35 cellular contexts compared by ENCODE assay signal in the genomic region with DNA sequence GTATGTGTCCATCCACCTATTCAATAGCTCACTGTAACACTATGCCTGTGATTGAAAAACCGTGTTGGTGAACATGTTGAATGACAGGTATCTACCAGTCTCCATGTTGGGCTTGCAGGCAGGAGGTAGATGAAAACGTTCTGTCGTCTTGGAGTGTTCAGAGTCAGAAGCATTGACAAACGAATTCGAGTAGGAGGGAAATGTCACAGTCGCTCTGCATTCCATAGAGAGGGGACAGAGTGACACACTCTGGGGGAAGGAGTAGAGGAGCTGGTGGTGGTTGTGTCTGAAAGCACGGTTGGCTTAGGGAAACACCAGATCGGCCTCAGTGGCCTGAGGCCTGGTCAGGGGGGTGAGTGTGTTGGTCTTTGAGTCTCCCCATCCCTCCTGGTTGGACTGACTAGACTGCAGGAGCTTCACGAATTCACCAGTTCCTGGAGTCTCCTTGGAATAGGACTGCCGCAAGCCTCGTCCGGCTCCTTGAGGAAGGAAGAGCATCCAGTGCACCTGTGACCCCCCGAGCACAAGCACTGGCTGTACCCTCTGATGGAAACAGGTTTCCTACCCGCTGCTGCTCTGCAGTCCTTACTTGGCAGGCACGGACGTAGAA.
DNase-seq lines count a peak whose midpoint lies in the region; FAIRE-seq and TF ChIP-seq lines count a peak whose summit lies in the region.
"Had no signal": no experiment of that assay in that cellular context is flagged by ENCODE, and none has a peak within 500 bp of the region (broad histone marks: within the 10 kb centered on the region; RNA-seq: fewer than 3 reads in every experiment).

No MANE protein-coding gene starts in this region.

- H3K4me3 ChIP-seq in bronchial epithelial cell (ENCODE audit: low read depth, low read length) (no peak overlapping the region), endodermal cell (ENCODE audit: low read length) (no peak overlapping the region)
- H3K4me3 ChIP-seq: A549; BLaER1; BLaER1 treated with 17β-estradiol and CSF1 and Interleukin-3, amounts not matched to agents 10 nM and 100 nM had no signal

- H3K27me3 ChIP-seq in bronchial epithelial cell (ENCODE audit: control insufficient read depth, insufficient read depth, low read length) (peaks cover 4% of the 10 kb centered on the region), endodermal cell (ENCODE audit: control insufficient read depth, insufficient read depth, low read length, poor library complexity, severe bottlenecking) (no peaks in the 10 kb centered on the region)
- H3K27me3 ChIP-seq: BLaER1; BLaER1 treated with 17β-estradiol and CSF1 and Interleukin-3, amounts not matched to agents 10 nM and 100 nM had no signal

- WGBS in endodermal cell (ENCODE audit: insufficient coverage in 1 of 2, insufficient read length in 1 of 2), 2 experiments: 92 to 97% methylated on average over 12 to 16 of the region's 16 CpGs

- no peak for DNase-seq in bronchial epithelial cell (ENCODE audit: low read depth)
- peak; percentile 28 for DNase-seq in endodermal cell
- DNase-seq in ureter (ENCODE audit: low spot score): peak; percentile 18
- no peak for DNase-seq in AG08395 (ENCODE audit: low spot score)
- DNase-seq in GM03348 (ENCODE audit: low spot score): no peak
- DNase-seq in NCI-H1694 (lab: John Stamatoyannopoulos, UW): no peak
- DNase-seq: 8988T; ACHN; AML-193; BE2C; C1 segment of cervical spinal cord; Caco-2; Calu3; CD4-positive, alpha-beta memory T cell; CD4-positive, alpha-beta T cell; CD4-positive, CD25-positive, alpha-beta regulatory T cell; CD8-positive, alpha-beta memory T cell; CD8-positive, alpha-beta T cell; COR-L47; DMS 273 treated with DMSO at 0.1 percent for 48 hours; DMS153; DMS53; DMS79; DMS79 treated with DMSO at 0.1 percent for 48 hours; DND-41; EL had no signal

- no peaks in the 10 kb centered on the region for H3K4me1 ChIP-seq in endodermal cell (ENCODE audit: control insufficient read depth, insufficient read depth, low read length)
- H3K4me1 ChIP-seq: BE2C; BLaER1; BLaER1 treated with 17β-estradiol and CSF1 and Interleukin-3, amounts not matched to agents 10 nM and 100 nM had no signal

- H3K27ac Mint-ChIP-seq in endodermal cell: no peak overlapping the region
- H3K27ac Mint-ChIP-seq: B cell; CD14-positive monocyte; CD4-positive, alpha-beta memory T cell; CD4-positive, alpha-beta T cell; CD8-positive, alpha-beta memory T cell; CD8-positive, alpha-beta T cell had no signal

- no peak overlapping the region for H3K4me3 Mint-ChIP-seq in endodermal cell
- H3K4me3 Mint-ChIP-seq: B cell; CD14-positive monocyte; CD4-positive, alpha-beta memory T cell; CD4-positive, alpha-beta T cell; CD4-positive, CD25-positive, alpha-beta regulatory T cell; CD8-positive, alpha-beta memory T cell; CD8-positive, alpha-beta T cell had no signal

- H3K36me3 Mint-ChIP-seq in endodermal cell (ENCODE audit: low read depth): no peaks in the 10 kb centered on the region
- H3K36me3 Mint-ChIP-seq: CD14-positive monocyte; CD4-positive, alpha-beta memory T cell; CD4-positive, CD25-positive, alpha-beta regulatory T cell; CD8-positive, alpha-beta T cell had no signal

- no peak overlapping the region for H3K9ac ChIP-seq in endodermal cell (ENCODE audit: extremely low read depth, low read length, poor library complexity, severe bottlenecking)
- H3K9ac ChIP-seq: BLaER1; BLaER1 treated with 17β-estradiol and CSF1 and Interleukin-3, amounts not matched to agents 10 nM and 100 nM had no signal

- no peaks in the 10 kb centered on the region for H3K4me1 Mint-ChIP-seq in endodermal cell
- H3K4me1 Mint-ChIP-seq: B cell; CD14-positive monocyte; CD4-positive, alpha-beta memory T cell; CD4-positive, CD25-positive, alpha-beta regulatory T cell; CD8-positive, alpha-beta memory T cell had no signal

- peak; percentile 94 for FAIRE-seq in bronchial epithelial cell (lab: Jason Lieb, UNC)
- FAIRE-seq: A204.1, A549, D721Med had no signal

- H3K9me3 ChIP-seq in endodermal cell (ENCODE audit: control insufficient read depth, low read length): no peaks in the 10 kb centered on the region
- H3K9me3 ChIP-seq: A549; BE2C; BLaER1; BLaER1 treated with 17β-estradiol and CSF1 and Interleukin-3, amounts not matched to agents 10 nM and 100 nM; Caco-2 had no signal

- no peaks in the 10 kb centered on the region for H3K9me3 Mint-ChIP-seq in endodermal cell
- H3K9me3 Mint-ChIP-seq: CD4-positive, alpha-beta T cell; CD8-positive, alpha-beta memory T cell; CD8-positive, alpha-beta T cell had no signal

- no peaks in the 10 kb centered on the region for H3K27me3 Mint-ChIP-seq in endodermal cell (ENCODE audit: insufficient read depth)
- H3K27me3 Mint-ChIP-seq: CD4-positive, alpha-beta T cell had no signal

- TF ChIP-seq CTCF in bronchial epithelial cell (IDR thresholded peaks at IDR 0.05; ENCODE audit: insufficient read depth, low read length, severe bottlenecking) (no peak), endodermal cell (conservative IDR thresholded peaks at IDR 0.05) (no peak)

- H3K27ac ChIP-seq in endodermal cell (ENCODE audit: low read depth, low read length): no peak overlapping the region
- H3K27ac ChIP-seq: 22Rv1; A549; BLaER1; BLaER1 treated with 17β-estradiol and CSF1 and Interleukin-3, amounts not matched to agents 10 nM and 100 nM; C4-2B had no signal

- no peaks in the 10 kb centered on the region for H3K36me3 ChIP-seq in bronchial epithelial cell (ENCODE audit: control insufficient read depth, insufficient read depth, low read length)
- no peaks in the 10 kb centered on the region for H3K36me3 ChIP-seq in endodermal cell (ENCODE audit: control insufficient read depth, insufficient read depth, low read length)
- H3K36me3 ChIP-seq: BE2C; BLaER1; BLaER1 treated with 17β-estradiol and CSF1 and Interleukin-3, amounts not matched to agents 10 nM and 100 nM had no signal

Comparison
In these comparisons a context has a peak if more than half of its experiments do, and no peak if none do; other contexts are left out.
1. DNase-seq: peak in endodermal cell (single experiment) and ureter (single experiment); none in bronchial epithelial cell (single experiment), AG08395 (single experiment), GM03348 (single experiment) and NCI-H1694 (single experiment).